In genomic region chr7:29987821-29988317, GRCh38 we compare ENCODE assay signal across 8 cellular contexts. TPM values are rescaled to one million over a fixed set of nuclear protein-coding genes. Genes with fewer than 3 reads are reported as not detected.
A peak's percentile ranks its signal among the peaks of the same experiment; 100 is the strongest.
DNase-seq lines count a peak whose midpoint lies in the region; ATAC-seq and TF ChIP-seq lines count a peak whose summit lies in the region.

No MANE protein-coding gene starts in this region.

- CTCF ChIA-PET in CD4-positive, alpha-beta T cell (lab: Charles Lee) = no interaction called here

- 48 to 52% (median 52%) methylated on average over 8 of the region's 8 CpGs for WGBS in ovary, 3 donors

- no peak overlapping the region for H3K27ac ChIP-seq in CD4-positive, alpha-beta T cell (ENCODE audit: low read depth, low read length)
- H3K27ac ChIP-seq in ovary = peak overlapping the region in 1 of 2 donors; percentile 86

- in situ Hi-C loops in HAP-1 (cut with MboI; ENCODE audit: low sequenced_read_pairs) = no loop called here

- TF ChIP-seq CTCF in CD4-positive, alpha-beta T cell (IDR thresholded peaks at IDR 0.05) = no peak
- TF ChIP-seq CTCF in ovary (IDR thresholded peaks at IDR 0.05) = no peak

- H3K4me3 Mint-ChIP-seq in CD4-positive, alpha-beta T cell = peak overlapping the region; percentile 90

- H3K4me1 Mint-ChIP-seq in CD4-positive, alpha-beta T cell (ENCODE audit: low read depth) = peaks cover 8% of the 10 kb centered on the region

- no peak overlapping the region for H3K27ac Mint-ChIP-seq in CD4-positive, alpha-beta T cell

- peaks cover 3% of the 10 kb centered on the region for H3K9me3 ChIP-seq in CD4-positive, alpha-beta T cell (ENCODE audit: control insufficient read depth, low read length)
- peaks cover 1% of the 10 kb centered on the region; the same call in 1 of the 2 replicates for H3K9me3 ChIP-seq in HAP-1
- H3K9me3 ChIP-seq in ovary = no peaks in the 10 kb centered on the region

- no peaks in the 10 kb centered on the region for H3K36me3 Mint-ChIP-seq in CD4-positive, alpha-beta T cell (ENCODE audit: low read depth)

- no peaks in the 10 kb centered on the region for H3K9me3 Mint-ChIP-seq in CD4-positive, alpha-beta T cell

- intact Hi-C loops in CD4-positive, alpha-beta T cell (cut with DNase I, micrococcal nuclease) = no loop called here
- intact Hi-C loops in ovary (cut with DNase I) = no loop called here

- peaks cover 32% of the 10 kb centered on the region for H3K27me3 ChIP-seq in CD4-positive, alpha-beta T cell (ENCODE audit: control insufficient read depth, insufficient read depth, low read length)
- H3K27me3 ChIP-seq in HAP-1 (ENCODE audit: low read depth) (no peaks in the 10 kb centered on the region), ovary (no peaks in the 10 kb centered on the region)

- no peak for TF ChIP-seq POLR2A in ovary (IDR thresholded peaks at IDR 0.05)

- POLR2A ChIA-PET in CD4-positive, alpha-beta T cell (lab: Charles Lee) = interaction anchor here (0.6 to 1.5 kb wide), 4 partner anchors 18 to 53 kb away, joined by 3 to 7 read pairs (median 3); partner anchors contain the start of gene FKBP14

- H3K4me3 ChIP-seq in HAP-1 (peak overlapping the region; percentile 92), ovary (peak overlapping the region; percentile 65)

- DNase-seq in CD4-positive, alpha-beta T cell = no peak
- peak; percentile 29 to 57 for DNase-seq in HAP-1 (ENCODE audit: low spot score in 2 of 2)
- peak; percentile 76 to 93 for DNase-seq in SW 1271 (lab: John Stamatoyannopoulos, UW)
- peak; percentile 83 for DNase-seq in fibroblast of gingiva (ENCODE audit: low read depth)
- peak in 3 of 5 donors; percentile 17 to 37 (median 28) for DNase-seq in ovary
- DNase-seq in AML-193 (lab: John Stamatoyannopoulos, UW) = no peak
- DNase-seq in ureter (ENCODE audit: low spot score) = no peak

- ATAC-seq in CD4-positive, alpha-beta T cell (ENCODE audit: poor library complexity) = no peak
- no peak for ATAC-seq in HG02759 (IDR thresholded peaks at IDR 0.05; ENCODE audit: unreplicated experiment)

- TF ChIP-seq EP300 in ovary (IDR thresholded peaks at IDR 0.05) = no peak

- H3K4me1 ChIP-seq in HAP-1 (peaks cover 23% of the 10 kb centered on the region), ovary (ENCODE audit: insufficient read depth) (peaks cover 9% of the 10 kb centered on the region)

- H3K36me3 ChIP-seq in HAP-1 (replicated peaks) (no peaks in the 10 kb centered on the region), ovary (no peaks in the 10 kb centered on the region)

- H3K27me3 Mint-ChIP-seq in CD4-positive, alpha-beta T cell = peaks cover 59% of the 10 kb centered on the region

RNA-seq across cellular contexts. Expression of gene SCRN1, which starts 1.7 kb away (rescaled TPM):
- 1 to 10 TPM; 2.4 to 3.2 TPM for total RNA-seq in CD4-positive, alpha-beta T cell
- total RNA-seq in ovary = 10 to 100 TPM; 34.0 to 84.0 (median 63.3) TPM
- 10 to 100 TPM; 23.4 to 67.7 TPM for polyA plus RNA-seq in ovary
- total RNA-seq in ureter = 61.2 TPM

RNA-seq across cellular contexts. Expression of gene FKBP14, which starts 38.6 kb away (rescaled TPM):
- total RNA-seq in CD4-positive, alpha-beta T cell = 1 to 10 TPM; 4.3 to 5.2 TPM
- 10 to 100 TPM in 5 of 7 donors, 1 to 10 TPM in 2; 5.9 to 19.6 (median 16.3) TPM for total RNA-seq in ovary
- polyA plus RNA-seq in ovary = 10 to 100 TPM in 1 of 2 donors, 1 to 10 TPM in 1; 3.4 to 13.5 TPM
- total RNA-seq in ureter = 22.6 TPM

RNA-seq across cellular contexts. Expression of gene PLEKHA8, which starts 40.3 kb away (rescaled TPM):
- total RNA-seq in CD4-positive, alpha-beta T cell = 1 to 10 TPM; 7.0 to 7.4 TPM
- 10 to 100 TPM in 5 of 7 donors, 1 to 10 TPM in 2; 3.3 to 12.8 (median 10.3) TPM for total RNA-seq in ovary
- 1 to 10 TPM; 3.1 to 5.4 TPM for polyA plus RNA-seq in ovary
- 13.1 TPM for total RNA-seq in ureter

Comparison
In these comparisons a context has a peak if more than half of its experiments do, and no peak if none do; other contexts are left out.
1. DNase-seq: peak in HAP-1 (2 of 2), SW 1271 (2 of 2), fibroblast of gingiva (single experiment) and ovary (3 of 5); none in CD4-positive, alpha-beta T cell (0 of 10), AML-193 (0 of 2) and ureter (single experiment).
2. RNA of gene SCRN1, which starts 1.7 kb away (total RNA-seq): 34.0 to 84.0 TPM in ovary and 61.2 TPM in ureter (single experiment); 2.4 to 3.2 TPM in CD4-positive, alpha-beta T cell; every median in the first group is over 4 times any median in the second.